Comparison of ENCODE assay signal across 22 cellular contexts in the genomic region with DNA sequence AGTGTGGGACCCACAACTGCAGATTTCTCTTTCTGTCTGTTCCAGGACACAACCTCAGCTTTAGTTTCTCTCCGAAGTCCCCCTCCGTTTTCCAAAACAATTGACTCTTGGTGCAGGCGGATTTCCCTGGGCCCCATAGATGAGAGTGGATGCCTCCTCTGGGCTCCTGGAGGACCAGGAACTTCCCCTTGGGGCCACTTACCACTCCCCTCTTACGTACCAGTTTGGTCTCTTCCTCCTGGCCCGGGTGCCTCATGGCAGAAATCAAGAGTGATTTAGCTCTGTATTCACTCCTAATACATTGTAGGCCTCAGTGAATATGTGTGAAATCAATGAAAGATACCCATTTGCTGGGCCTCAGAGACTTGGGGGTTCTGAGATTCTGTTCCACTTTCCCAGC. TPM values are rescaled to one million over a fixed set of nuclear protein-coding genes. Genes with fewer than 3 reads are reported as not detected.
DNase-seq lines count a peak whose midpoint lies in the region; ATAC-seq, FAIRE-seq and TF ChIP-seq lines count a peak whose summit lies in the region.
"Had no signal": no experiment of that assay in that cellular context is flagged by ENCODE, and none has a peak within 500 bp of the region (broad histone marks: within the 10 kb centered on the region; RNA-seq: fewer than 3 reads in every experiment).

No MANE protein-coding gene starts in this region.

- peaks cover 75% of the 10 kb centered on the region for H3K36me3 Mint-ChIP-seq in activated CD4-positive, alpha-beta memory T cell treated with anti-CD3 and anti-CD28 coated beads for 36 hours
- H3K36me3 Mint-ChIP-seq in activated CD4-positive, alpha-beta memory T cell treated with anti-CD3 and anti-CD28 coated beads, Interleukin-2, amount 10 ng/mL, durations not matched to agents 7 days and 5 days (ENCODE audit: low read depth): peaks cover 96% of the 10 kb centered on the region
- H3K36me3 Mint-ChIP-seq in natural killer cell: peaks cover 24% of the 10 kb centered on the region
- H3K36me3 Mint-ChIP-seq in natural killer cell treated with Interleukin-12 subunit alpha and Interleukin-12 subunit beta and Interleukin-15 and Interleukin-18, amount 100 ng/mL, for 72 hours: peaks cover 55% of the 10 kb centered on the region
- H3K36me3 Mint-ChIP-seq in stimulated activated naive B cell treated with anti-CD40 and anti-IgM and Interleukin-4, amounts not matched to agents 10 μg/mL and 1 μg/mL and 100 μg/mL, for 72 hours: peaks cover 67 to 82% of the 10 kb centered on the region in 2 donors

- TF ChIP-seq EP300 in GM12878 (IDR thresholded peaks at IDR 0.05; ENCODE audit: borderline replicate concordance in 1 of 2, control insufficient read depth in 1 of 2, low read depth in 2 of 2, low read length in 2 of 2): no peak

- ATAC-seq in natural killer cell (no peak), GM12878 (no peak)
- no peak for ATAC-seq in natural killer cell treated with Interleukin-12 subunit alpha and Interleukin-12 subunit beta and Interleukin-15 and Interleukin-18, amount 100 ng/mL, for 72 hours
- no peak for ATAC-seq in stimulated activated naive B cell treated with anti-CD40 and anti-IgM and Interleukin-4, amounts not matched to agents 10 μg/mL and 1 μg/mL and 100 μg/mL, for 72 hours (replicated peaks)
- ATAC-seq: CD8-positive, alpha-beta T cell; GM23338; HCT116 had no signal

- intact Hi-C loops in activated CD4-positive, alpha-beta memory T cell treated with anti-CD3 and anti-CD28 coated beads for 36 hours (cut with micrococcal nuclease): no loop called here
- intact Hi-C loops in natural killer cell (cut with micrococcal nuclease) (no loop called here), GM12878 (cut with micrococcal nuclease; ENCODE audit: unreplicated experiment) (no loop called here)

- H3K27me3 Mint-ChIP-seq in activated CD4-positive, alpha-beta memory T cell treated with anti-CD3 and anti-CD28 coated beads for 36 hours: no peaks in the 10 kb centered on the region
- H3K27me3 Mint-ChIP-seq in activated CD4-positive, alpha-beta memory T cell treated with anti-CD3 and anti-CD28 coated beads, Interleukin-2, amount 10 ng/mL, durations not matched to agents 7 days and 5 days: no peaks in the 10 kb centered on the region
- no peaks in the 10 kb centered on the region for H3K27me3 Mint-ChIP-seq in natural killer cell (ENCODE audit: low read depth in 2 of 2)
- H3K27me3 Mint-ChIP-seq in natural killer cell treated with Interleukin-12 subunit alpha and Interleukin-12 subunit beta and Interleukin-15 and Interleukin-18, amount 100 ng/mL, for 72 hours: no peaks in the 10 kb centered on the region
- no peaks in the 10 kb centered on the region for H3K27me3 Mint-ChIP-seq in stimulated activated naive B cell treated with anti-CD40 and anti-IgM and Interleukin-4, amounts not matched to agents 10 μg/mL and 1 μg/mL and 100 μg/mL, for 72 hours

- no peaks in the 10 kb centered on the region for H3K9me3 Mint-ChIP-seq in activated CD4-positive, alpha-beta memory T cell treated with anti-CD3 and anti-CD28 coated beads for 36 hours
- H3K9me3 Mint-ChIP-seq in activated CD4-positive, alpha-beta memory T cell treated with anti-CD3 and anti-CD28 coated beads, Interleukin-2, amount 10 ng/mL, durations not matched to agents 7 days and 5 days: peaks cover 9% of the 10 kb centered on the region
- H3K9me3 Mint-ChIP-seq in natural killer cell: no peaks in the 10 kb centered on the region
- no peaks in the 10 kb centered on the region for H3K9me3 Mint-ChIP-seq in natural killer cell treated with Interleukin-12 subunit alpha and Interleukin-12 subunit beta and Interleukin-15 and Interleukin-18, amount 100 ng/mL, for 72 hours
- no peaks in the 10 kb centered on the region for H3K9me3 Mint-ChIP-seq in stimulated activated naive B cell treated with anti-CD40 and anti-IgM and Interleukin-4, amounts not matched to agents 10 μg/mL and 1 μg/mL and 100 μg/mL, for 72 hours
- H3K9me3 Mint-ChIP-seq: CD8-positive, alpha-beta T cell; GM23338; HFFc6 had no signal

- no peak overlapping the region for H3K9ac ChIP-seq in GM12878 (ENCODE audit: control insufficient read depth, insufficient read depth, low read length)
- H3K9ac ChIP-seq: BLaER1 had no signal

- TF ChIP-seq POLR2A in GM12878 (IDR thresholded peaks at IDR 0.05; ENCODE audit: low read depth, low read length): 0 out of 2 replicates have a peak, but pooled peaks have one; percentile 10

- no peak for FAIRE-seq in GM12878 (lab: Jason Lieb, UNC)
- FAIRE-seq: G401.6, GM12892, GM18507, H54, HTR-8/SVneo had no signal

- H3K27me3 ChIP-seq in GM12878 (replicated peaks in 1 of 2; ENCODE audit: control insufficient read depth in 2 of 2, insufficient read depth in 2 of 2, low read length in 1 of 2): no peaks in the 10 kb centered on the region
- H3K27me3 ChIP-seq in SJCRH30: no peaks in the 10 kb centered on the region
- H3K27me3 ChIP-seq: BLaER1 had no signal

- H3K4me3 ChIP-seq in GM12878 (no peak overlapping the region), SJCRH30 (no peak overlapping the region)
- H3K4me3 ChIP-seq: BLaER1, GM23338 had no signal

- no peak for DNase-seq in activated CD4-positive, alpha-beta memory T cell treated with anti-CD3 and anti-CD28 coated beads for 36 hours
- no peak for DNase-seq in activated CD4-positive, alpha-beta memory T cell treated with anti-CD3 and anti-CD28 coated beads, Interleukin-2, amount 10 ng/mL, durations not matched to agents 7 days and 5 days
- DNase-seq in natural killer cell: no peak
- DNase-seq in natural killer cell treated with Interleukin-12 subunit alpha and Interleukin-12 subunit beta and Interleukin-15 and Interleukin-18, amount 100 ng/mL, for 72 hours (ENCODE audit: low spot score): no peak
- DNase-seq in GM12878 (ENCODE audit: low read depth, low spot score): no peak
- no peak for DNase-seq in stimulated activated naive B cell treated with anti-CD40 and anti-IgM and Interleukin-4, amounts not matched to agents 10 μg/mL and 1 μg/mL and 100 μg/mL, for 72 hours
- no peak for DNase-seq in SJCRH30
- no peak for DNase-seq in T-helper 2 cell
- DNase-seq: 8988T, Calu3, HFFc6, IMR-90 had no signal

- H3K36me3 ChIP-seq in GM12878 (ENCODE audit: control insufficient read depth in 2 of 2, insufficient read depth in 2 of 2, low read length in 1 of 2) (peaks cover 37 to 67% of the 10 kb centered on the region in 2 experiments), SJCRH30 (peaks cover 90% of the 10 kb centered on the region)

- CTCF ChIA-PET in activated CD4-positive, alpha-beta memory T cell treated with anti-CD3 and anti-CD28 coated beads for 36 hours (lab: Charles Lee): interaction anchor here (0.6 kb wide), 1 partner anchor 285 kb away, joined by 4 read pairs; no protein-coding TSS in a partner anchor
- CTCF ChIA-PET in activated CD4-positive, alpha-beta memory T cell treated with anti-CD3 and anti-CD28 coated beads, Interleukin-2, amount 10 ng/mL, durations not matched to agents 7 days and 5 days (lab: Charles Lee): no interaction called here
- CTCF ChIA-PET in GM12878 (lab: Yijun Ruan, JAX): no interaction called here

- peak overlapping the region; percentile 55 for H3K27ac Mint-ChIP-seq in activated CD4-positive, alpha-beta memory T cell treated with anti-CD3 and anti-CD28 coated beads for 36 hours
- H3K27ac Mint-ChIP-seq in activated CD4-positive, alpha-beta memory T cell treated with anti-CD3 and anti-CD28 coated beads, Interleukin-2, amount 10 ng/mL, durations not matched to agents 7 days and 5 days: no peak overlapping the region
- H3K27ac Mint-ChIP-seq in natural killer cell: peak overlapping the region; percentile 16 to 85
- peak overlapping the region in 1 of 2 donors; percentile 3 for H3K27ac Mint-ChIP-seq in natural killer cell treated with Interleukin-12 subunit alpha and Interleukin-12 subunit beta and Interleukin-15 and Interleukin-18, amount 100 ng/mL, for 72 hours
- peak overlapping the region; percentile 25 for H3K27ac Mint-ChIP-seq in stimulated activated naive B cell treated with anti-CD40 and anti-IgM and Interleukin-4, amounts not matched to agents 10 μg/mL and 1 μg/mL and 100 μg/mL, for 72 hours
- H3K27ac Mint-ChIP-seq: CD14-positive monocyte; CD8-positive, alpha-beta T cell; GM23338; HFFc6 had no signal

- H3K4me1 Mint-ChIP-seq in activated CD4-positive, alpha-beta memory T cell treated with anti-CD3 and anti-CD28 coated beads for 36 hours (ENCODE audit: low read depth): peaks cover 27% of the 10 kb centered on the region
- peaks cover 12% of the 10 kb centered on the region for H3K4me1 Mint-ChIP-seq in activated CD4-positive, alpha-beta memory T cell treated with anti-CD3 and anti-CD28 coated beads, Interleukin-2, amount 10 ng/mL, durations not matched to agents 7 days and 5 days
- peaks cover 21 to 40% of the 10 kb centered on the region in 2 donors for H3K4me1 Mint-ChIP-seq in natural killer cell
- peaks cover 10 to 32% of the 10 kb centered on the region in 2 donors for H3K4me1 Mint-ChIP-seq in natural killer cell treated with Interleukin-12 subunit alpha and Interleukin-12 subunit beta and Interleukin-15 and Interleukin-18, amount 100 ng/mL, for 72 hours (ENCODE audit: low read depth in 2 of 2)
- peaks cover 10 to 24% of the 10 kb centered on the region in 2 donors for H3K4me1 Mint-ChIP-seq in stimulated activated naive B cell treated with anti-CD40 and anti-IgM and Interleukin-4, amounts not matched to agents 10 μg/mL and 1 μg/mL and 100 μg/mL, for 72 hours
- H3K4me1 Mint-ChIP-seq: CD14-positive monocyte, GM23338 had no signal

- in situ Hi-C loops in GM12878 (cut with MboI): no loop called here

- no peak for TF ChIP-seq RAD21 in GM12878 (IDR thresholded peaks at IDR 0.05; ENCODE audit: insufficient read depth, low read depth, low read length)

- no TSS peak for BruUV-seq in GM12878 (replicated peaks; lab: Mats Ljungman, UMichigan)

- H4K20me1 ChIP-seq in GM12878 (ENCODE audit: control insufficient read depth, insufficient read depth): no peaks in the 10 kb centered on the region

- 100% methylated on average over 4 of the region's 5 CpGs for WGBS in GM12878 (ENCODE audit: insufficient coverage, insufficient replicate concordance, low lambda C conversion rate, missing lambda C conversion rate)

- RAD21 ChIA-PET in GM12878 (lab: Charles Lee; ENCODE audit: unreplicated experiment): no interaction called here

- no peak overlapping the region for H2AFZ ChIP-seq in GM12878 (ENCODE audit: control insufficient read depth, low read depth, low read length)
- H2AFZ ChIP-seq: GM23338 had no signal

- no peaks in the 10 kb centered on the region for H3K4me1 ChIP-seq in GM12878 (ENCODE audit: control insufficient read depth, insufficient read depth, low read length)
- 0 out of 2 replicates have a peak, but pooled peaks cover under 1% of the 10 kb centered on the region for H3K4me1 ChIP-seq in SJCRH30
- H3K4me1 ChIP-seq: BLaER1 had no signal

- H3K4me3 Mint-ChIP-seq in activated CD4-positive, alpha-beta memory T cell treated with anti-CD3 and anti-CD28 coated beads for 36 hours: no peak overlapping the region
- no peak overlapping the region for H3K4me3 Mint-ChIP-seq in activated CD4-positive, alpha-beta memory T cell treated with anti-CD3 and anti-CD28 coated beads, Interleukin-2, amount 10 ng/mL, durations not matched to agents 7 days and 5 days
- H3K4me3 Mint-ChIP-seq in natural killer cell: no peak overlapping the region
- H3K4me3 Mint-ChIP-seq in natural killer cell treated with Interleukin-12 subunit alpha and Interleukin-12 subunit beta and Interleukin-15 and Interleukin-18, amount 100 ng/mL, for 72 hours: no peak overlapping the region
- no peak overlapping the region for H3K4me3 Mint-ChIP-seq in stimulated activated naive B cell treated with anti-CD40 and anti-IgM and Interleukin-4, amounts not matched to agents 10 μg/mL and 1 μg/mL and 100 μg/mL, for 72 hours
- H3K4me3 Mint-ChIP-seq: CD14-positive monocyte; CD8-positive, alpha-beta T cell; GM23338; HFFc6 had no signal

- no peak overlapping the region for H3K4me2 ChIP-seq in GM12878 (ENCODE audit: control insufficient read depth, insufficient read depth)
- H3K4me2 ChIP-seq: BLaER1, GM23338 had no signal

- POLR2A ChIA-PET in activated CD4-positive, alpha-beta memory T cell treated with anti-CD3 and anti-CD28 coated beads for 36 hours (lab: Charles Lee): interaction anchor here (1.1 kb wide), 1 partner anchor 35 kb away, joined by 3 read pairs; no protein-coding TSS in a partner anchor
- POLR2A ChIA-PET in activated CD4-positive, alpha-beta memory T cell treated with anti-CD3 and anti-CD28 coated beads, Interleukin-2, amount 10 ng/mL, durations not matched to agents 7 days and 5 days (lab: Charles Lee): no interaction called here
- POLR2A ChIA-PET in GM12878 (lab: Charles Lee): interaction anchor here (0.7 kb wide), 1 partner anchor 31 kb away, joined by 5 read pairs; no protein-coding TSS in a partner anchor

- SMC1A ChIA-PET in GM12878 (lab: Charles Lee; ENCODE audit: uncharacterized antibody, unreplicated experiment): no interaction called here

- no peaks in the 10 kb centered on the region for H3K9me3 ChIP-seq in GM12878 (replicated peaks; ENCODE audit: control insufficient read depth, insufficient read depth, low read length)
- H3K9me3 ChIP-seq in SJCRH30 (replicated peaks): no peaks in the 10 kb centered on the region
- H3K9me3 ChIP-seq: BLaER1 had no signal

- H3K79me2 ChIP-seq in GM12878 (ENCODE audit: control insufficient read depth, insufficient read depth, low read length): no peaks in the 10 kb centered on the region

- H3K27ac ChIP-seq in GM12878 (ENCODE audit: control insufficient read depth, insufficient read depth) (no peak overlapping the region), SJCRH30 (no peak overlapping the region)
- H3K27ac ChIP-seq: BLaER1 had no signal

- TF ChIP-seq CTCF in natural killer cell (IDR thresholded peaks at IDR 0.05): no peak
- no peak for TF ChIP-seq CTCF in GM12878 (IDR thresholded peaks at IDR 0.05 in 2 of 3, conservative IDR thresholded peaks at IDR 0.05 in 1 of 3; ENCODE audit: control insufficient read depth in 2 of 3, extremely low read depth in 1 of 3, insufficient read depth in 1 of 3, low read depth in 3 of 3, low read length in 3 of 3)

RNA-seq across cellular contexts. Expression of a gene that starts 34.4 kb away (rescaled TPM):
- 100 to 1,000 TPM; 224 to 229 TPM for total RNA-seq in activated CD4-positive, alpha-beta memory T cell treated with anti-CD3 and anti-CD28 coated beads for 36 hours
- 100 to 1,000 TPM; 203 to 209 TPM for total RNA-seq in activated CD4-positive, alpha-beta memory T cell treated with anti-CD3 and anti-CD28 coated beads, Interleukin-2, amount 10 ng/mL, durations not matched to agents 7 days and 5 days
- total RNA-seq in natural killer cell: 100 to 1,000 TPM; 221 to 256 (median 232) TPM
- 100 to 1,000 TPM; 241 to 252 TPM for total RNA-seq in natural killer cell treated with Interleukin-12 subunit alpha and Interleukin-12 subunit beta and Interleukin-15 and Interleukin-18, amount 100 ng/mL, for 72 hours
- 116 and 117 TPM in 2 replicates for total RNA-seq in GM12878 (2013; cell fraction: nucleolus; rRNA removed)
- 125 and 131 TPM in 2 replicates for total RNA-seq in GM12878 (2014; rRNA removed)
- total RNA-seq in GM12878 (2014; rRNA removed; fragmentation: Illumina TruSeq; extraction: Trizol): 83.4 and 83.7 TPM in 2 replicates
- total RNA-seq in GM12878 (2021): 274 and 275 TPM in 2 replicates
- polyA plus RNA-seq in GM12878 (2011; ENCODE audit: low read depth): 84.3 TPM
- 60.7 and 149 TPM in 2 replicates for polyA plus RNA-seq in GM12878 (2011; rRNA removed)
- 186 and 207 TPM in 2 replicates for polyA plus RNA-seq in GM12878 (2011; cell fraction: cytosol; rRNA removed)
- 184 and 241 TPM in 2 replicates for polyA plus RNA-seq in GM12878 (2011; cell fraction: nucleus; rRNA removed)
- polyA plus RNA-seq in GM12878 (2012): 180 and 183 TPM in 2 replicates
- 124 and 178 TPM in 2 replicates for polyA plus RNA-seq in GM12878 (2014; fragmentation: Illumina TruSeq; extraction: Trizol)
- 10 to 100 TPM; 16.0 to 29.2 TPM for polyA plus RNA-seq in GM12878 (2014; fragmentation: Nextera tagmentation; extraction: Ambion mirVana)
- 110 and 145 TPM in 2 replicates for polyA plus RNA-seq in GM12878 (2014; rRNA removed)
- 100 to 1,000 TPM; 310 to 359 TPM for polyA plus RNA-seq in GM12878 (2016; fragmentation: Nextera tagmentation; extraction: Ambion mirVana)
- polyA minus RNA-seq in GM12878 (2011; rRNA and poly(A)+ RNA removed): 245 and 263 TPM in 2 replicates
- polyA minus RNA-seq in GM12878 (2011; cell fraction: cytosol; rRNA and poly(A)+ RNA removed): 134 and 168 TPM in 2 replicates
- 86.2 and 145 TPM in 2 replicates for polyA minus RNA-seq in GM12878 (2011; cell fraction: nucleus; rRNA and poly(A)+ RNA removed)
- total RNA-seq in SJCRH30 (2014; rRNA removed; shearing (Covaris generic)): 175 and 190 TPM in 2 replicates

RNA-seq across cellular contexts. Expression of a gene that starts 45.2 kb away (rescaled TPM):
- 10 to 100 TPM; 21.6 to 23.2 TPM for total RNA-seq in activated CD4-positive, alpha-beta memory T cell treated with anti-CD3 and anti-CD28 coated beads for 36 hours
- 10 to 100 TPM; 23.3 to 24.1 TPM for total RNA-seq in activated CD4-positive, alpha-beta memory T cell treated with anti-CD3 and anti-CD28 coated beads, Interleukin-2, amount 10 ng/mL, durations not matched to agents 7 days and 5 days
- total RNA-seq in natural killer cell (10 to 100 TPM; 29.4 to 36.9 (median 32.9) TPM), GM12878 (2014; rRNA removed) (7.2 and 8.9 TPM in 2 replicates), GM12878 (2014; rRNA removed; fragmentation: Illumina TruSeq; extraction: Trizol) (15.3 and 19.1 TPM in 2 replicates), GM12878 (2021) (12.0 and 13.8 TPM in 2 replicates)
- total RNA-seq in natural killer cell treated with Interleukin-12 subunit alpha and Interleukin-12 subunit beta and Interleukin-15 and Interleukin-18, amount 100 ng/mL, for 72 hours: 10 to 100 TPM; 13.3 to 18.1 TPM
- 39.6 and 48.9 TPM in 2 replicates for total RNA-seq in GM12878 (2013; cell fraction: nucleolus; rRNA removed)
- polyA plus RNA-seq in GM12878 (2011; ENCODE audit: low read depth): 6.9 TPM
- polyA plus RNA-seq in GM12878 (2011; rRNA removed) (18.7 and 29.9 TPM in 2 replicates), GM12878 (2014; fragmentation: Illumina TruSeq; extraction: Trizol) (20.0 and 30.0 TPM in 2 replicates), GM12878 (2014; fragmentation: Nextera tagmentation; extraction: Ambion mirVana) (10 to 100 TPM; 11.5 to 14.6 TPM), GM12878 (2014; rRNA removed) (6.7 and 7.9 TPM in 2 replicates), GM12878 (2016; fragmentation: Nextera tagmentation; extraction: Ambion mirVana) (10 to 100 TPM; 18.2 to 19.2 TPM)
- polyA plus RNA-seq in GM12878 (2011; cell fraction: cytosol; rRNA removed): 6.5 and 6.7 TPM in 2 replicates
- polyA plus RNA-seq in GM12878 (2011; cell fraction: nucleus; rRNA removed): 5.5 and 5.8 TPM in 2 replicates
- 15.2 and 18.0 TPM in 2 replicates for polyA plus RNA-seq in GM12878 (2012)
- polyA minus RNA-seq in GM12878 (2011; rRNA and poly(A)+ RNA removed): 12.2 and 24.0 TPM in 2 replicates
- 6.9 and 9.8 TPM in 2 replicates for polyA minus RNA-seq in GM12878 (2011; cell fraction: cytosol; rRNA and poly(A)+ RNA removed)
- 4.7 and 8.5 TPM in 2 replicates for polyA minus RNA-seq in GM12878 (2011; cell fraction: nucleus; rRNA and poly(A)+ RNA removed)
- total RNA-seq in SJCRH30 (2014; rRNA removed; shearing (Covaris generic)): 19.1 and 23.4 TPM in 2 replicates

RNA-seq across cellular contexts. Expression of a gene that starts 52.8 kb away (rescaled TPM):
- total RNA-seq in activated CD4-positive, alpha-beta memory T cell treated with anti-CD3 and anti-CD28 coated beads for 36 hours: 10 to 100 TPM in 1 of 2 experiments, 1 to 10 TPM in 1; 8.2 to 12.8 TPM
- total RNA-seq in activated CD4-positive, alpha-beta memory T cell treated with anti-CD3 and anti-CD28 coated beads, Interleukin-2, amount 10 ng/mL, durations not matched to agents 7 days and 5 days: 10 to 100 TPM; 17.3 to 18.0 TPM
- total RNA-seq in natural killer cell (10 to 100 TPM; 27.9 to 40.2 (median 28.0) TPM), GM12878 (2014; rRNA removed) (5.3 and 7.8 TPM in 2 replicates), GM12878 (2014; rRNA removed; fragmentation: Illumina TruSeq; extraction: Trizol) (6.7 and 8.3 TPM in 2 replicates), GM12878 (2021) (9.1 and 9.9 TPM in 2 replicates)
- 10 to 100 TPM in 1 of 2 donors, 1 to 10 TPM in 1; 8.3 to 12.9 TPM for total RNA-seq in natural killer cell treated with Interleukin-12 subunit alpha and Interleukin-12 subunit beta and Interleukin-15 and Interleukin-18, amount 100 ng/mL, for 72 hours
- total RNA-seq in GM12878 (2013; cell fraction: nucleolus; rRNA removed): 26.4 and 31.2 TPM in 2 replicates
- polyA plus RNA-seq in GM12878 (2011; ENCODE audit: low read depth): 5.1 TPM
- polyA plus RNA-seq in GM12878 (2011; rRNA removed) (5.0 and 6.2 TPM in 2 replicates), GM12878 (2014; fragmentation: Illumina TruSeq; extraction: Trizol) (8.2 and 9.3 TPM in 2 replicates), GM12878 (2014; fragmentation: Nextera tagmentation; extraction: Ambion mirVana) (1 to 10 TPM; 5.8 to 9.2 TPM), GM12878 (2014; rRNA removed) (4.5 and 6.6 TPM in 2 replicates), GM12878 (2016; fragmentation: Nextera tagmentation; extraction: Ambion mirVana) (1 to 10 TPM; 4.8 to 6.6 TPM)
- 4.2 and 4.4 TPM in 2 replicates for polyA plus RNA-seq in GM12878 (2011; cell fraction: cytosol; rRNA removed)
- polyA plus RNA-seq in GM12878 (2011; cell fraction: nucleus; rRNA removed): 16.3 and 16.6 TPM in 2 replicates
- 9.0 and 10.6 TPM in 2 replicates for polyA plus RNA-seq in GM12878 (2012)
- 6.8 and 8.3 TPM in 2 replicates for polyA minus RNA-seq in GM12878 (2011; rRNA and poly(A)+ RNA removed)
- 2.7 and 3.1 TPM in 2 replicates for polyA minus RNA-seq in GM12878 (2011; cell fraction: cytosol; rRNA and poly(A)+ RNA removed)
- 5.6 and 7.9 TPM in 2 replicates for polyA minus RNA-seq in GM12878 (2011; cell fraction: nucleus; rRNA and poly(A)+ RNA removed)
- 4.9 and 5.9 TPM in 2 replicates for total RNA-seq in SJCRH30 (2014; rRNA removed; shearing (Covaris generic))
